Comparison of ENCODE assay signal across 9 cellular contexts in genomic region chr4:76197001-76197743, GRCh38. TPM values are rescaled to one million over a fixed set of nuclear protein-coding genes. Genes with fewer than 3 reads are reported as not detected.
DNase-seq lines count a peak whose midpoint lies in the region; ATAC-seq and TF ChIP-seq lines count a peak whose summit lies in the region.
"Had no signal": no experiment of that assay in that cellular context is flagged by ENCODE, and none has a peak within 500 bp of the region (broad histone marks: within the 10 kb centered on the region; RNA-seq: fewer than 3 reads in every experiment).

No MANE protein-coding gene starts in this region.

- H3K79me2 ChIP-seq in fibroblast of lung (ENCODE audit: control insufficient read depth, insufficient read depth, low read length) = peaks cover 66% of the 10 kb centered on the region
- peaks cover 61% of the 10 kb centered on the region for H3K79me2 ChIP-seq in PC-3 (ENCODE audit: low read length)

- no TSS peak for BruUV-seq in PC-3 (replicated peaks; lab: Mats Ljungman, UMichigan)

- CTCF ChIA-PET in PC-3 (lab: Charles Lee) = no interaction called here

- H3K9ac ChIP-seq in fibroblast of lung (ENCODE audit: insufficient read depth, low read length) (no peak overlapping the region), PC-3 (ENCODE audit: low read length) (no peak overlapping the region)

- H3F3A ChIP-seq in PC-3 (ENCODE audit: low read length, unreplicated experiment) = peaks cover 4% of the 10 kb centered on the region

- intact Hi-C loops in prostate gland (cut with DNase I) (loop anchor here (5.0 kb wide), 1 partner anchor 110 kb away; the partner anchor contains the start of gene STBD1), PC-3 (cut with micrococcal nuclease) (no loop called here)

- H3K4me2 ChIP-seq in fibroblast of lung (ENCODE audit: extremely low read depth, insufficient read depth, low read length) = peak overlapping the region; percentile 59
- no peak overlapping the region for H3K4me2 ChIP-seq in PC-3 (ENCODE audit: low read length)

- POLR2A ChIA-PET in PC-3 (lab: Charles Lee; ENCODE audit: unreplicated experiment) = no interaction called here

- TF ChIP-seq CTCF in C4-2B (conservative IDR thresholded peaks at IDR 0.05) (no peak), Peyer's patch (IDR thresholded peaks at IDR 0.05) (no peak), fibroblast of lung (conservative IDR thresholded peaks at IDR 0.05 in 1 of 2, IDR thresholded peaks at IDR 0.05 in 1 of 2; ENCODE audit: low read depth in 1 of 2, low read length in 2 of 2) (no peak), prostate gland (IDR thresholded peaks at IDR 0.05) (no peak), PC-3 (conservative IDR thresholded peaks at IDR 0.05; ENCODE audit: low read depth, low read length) (no peak)

- H3K27ac ChIP-seq in C4-2B (peak overlapping the region; percentile 87), Peyer's patch (peak overlapping the region in 3 of 4 donors; percentile 64 to 83 (median 65)), fibroblast of lung (ENCODE audit: insufficient read depth, low read length) (peak overlapping the region; percentile 69), prostate gland (peak overlapping the region; percentile 83 to 87), PC-3 (ENCODE audit: low read length) (no peak overlapping the region)

- no peaks in the 10 kb centered on the region for H3K9me3 ChIP-seq in Peyer's patch
- H3K9me3 ChIP-seq in fibroblast of lung (ENCODE audit: control insufficient read depth, insufficient read depth, low read depth, low read length) = no peaks in the 10 kb centered on the region
- H3K9me3 ChIP-seq in prostate gland = no peaks in the 10 kb centered on the region
- H3K9me3 ChIP-seq in PC-3 (ENCODE audit: low read length) = no peaks in the 10 kb centered on the region

- H3K27me3 ChIP-seq in Peyer's patch = no peaks in the 10 kb centered on the region
- H3K27me3 ChIP-seq in fibroblast of lung (ENCODE audit: control insufficient read depth, insufficient read depth, low read length) = no peaks in the 10 kb centered on the region
- H3K27me3 ChIP-seq in prostate gland (replicated peaks; ENCODE audit: insufficient read depth) = no peaks in the 10 kb centered on the region
- H3K27me3 ChIP-seq in PC-3 (ENCODE audit: low read length) = no peaks in the 10 kb centered on the region

- WGBS in prostate gland = 61% methylated on average over 10 of the region's 10 CpGs

- ATAC-seq in HG03432 (IDR thresholded peaks at IDR 0.05; ENCODE audit: unreplicated experiment) (no peak), PC-3 (no peak)

- H2AFZ ChIP-seq in fibroblast of lung (ENCODE audit: low read length) (no peak overlapping the region), PC-3 (ENCODE audit: low read length) (no peak overlapping the region)

- H4K20me1 ChIP-seq in fibroblast of lung (ENCODE audit: control insufficient read depth, extremely low read depth, insufficient read depth, low read length) (no peaks in the 10 kb centered on the region), PC-3 (ENCODE audit: low read length) (no peaks in the 10 kb centered on the region)

- no peak for TF ChIP-seq POLR2A in Peyer's patch (IDR thresholded peaks at IDR 0.05)
- no peak for TF ChIP-seq POLR2A in prostate gland (IDR thresholded peaks at IDR 0.05)

- H3K4me3 ChIP-seq in Peyer's patch (no peak overlapping the region), fibroblast of lung (replicated peaks in 1 of 4; ENCODE audit: control extremely low read depth in 1 of 4, insufficient read depth in 1 of 4, low read depth in 3 of 4, low read length in 4 of 4) (no peak overlapping the region), prostate gland (no peak overlapping the region), PC-3 (ENCODE audit: low read length) (no peak overlapping the region)

- H3K36me3 ChIP-seq in Peyer's patch (peaks cover 0 to 32% (median 0%) of the 10 kb centered on the region in 3 donors), fibroblast of lung (ENCODE audit: control insufficient read depth, insufficient read depth, low read length) (peaks cover 3% of the 10 kb centered on the region), prostate gland (peaks cover 3 to 4% of the 10 kb centered on the region in 2 donors), PC-3 (ENCODE audit: low read depth, low read length) (peaks cover 14% of the 10 kb centered on the region)

- no peaks in the 10 kb centered on the region for H3K9me2 ChIP-seq in PC-3 (replicated peaks; ENCODE audit: low read length)

- H3K4me1 ChIP-seq in Peyer's patch = peaks cover 0 to 88% (median 17%) of the 10 kb centered on the region in 4 donors
- H3K4me1 ChIP-seq in fibroblast of lung (ENCODE audit: control insufficient read depth, extremely low read depth, insufficient read depth, low read length) = peaks cover 49% of the 10 kb centered on the region
- H3K4me1 ChIP-seq in prostate gland (replicated peaks) = peaks cover 53% of the 10 kb centered on the region
- peaks cover 29% of the 10 kb centered on the region for H3K4me1 ChIP-seq in PC-3 (ENCODE audit: insufficient read depth, low read length)

- DNase-seq in Peyer's patch = no peak
- peak in 1 of 2 donors; percentile 76 for DNase-seq in fibroblast of lung (ENCODE audit: low read depth in 2 of 2)
- DNase-seq in prostate gland (ENCODE audit: low spot score) = no peak
- DNase-seq in NCI-H1930 (lab: John Stamatoyannopoulos, UW) = no peak
- DNase-seq in activated CD8-positive, alpha-beta memory T cell treated with anti-CD3 and anti-CD28 coated beads, Interleukin-2, amount 50 U/mL, for 48 hours = no peak
- DNase-seq in PC-3 = no peak

RNA-seq across cellular contexts. Expression of gene SCARB2, which starts 16.5 kb away (rescaled TPM):
- total RNA-seq in Peyer's patch (100 to 1,000 TPM in 3 of 4 donors, 10 to 100 TPM in 1; 40.4 to 225 (median 170) TPM), fibroblast of lung (266 and 365 TPM in 2 replicates), prostate gland (100 to 1,000 TPM; 169 to 392 TPM), PC-3 (2014; rRNA removed) (40.6 and 56.3 TPM in 2 replicates)
- polyA plus RNA-seq in fibroblast of lung = 149 and 195 TPM in 2 replicates
- polyA plus RNA-seq in fibroblast of lung (2012) = 134 and 143 TPM in 2 replicates
- polyA minus RNA-seq in fibroblast of lung (ENCODE audit: low replicate concordance) = 71.7 and 73.2 TPM in 2 replicates

RNA-seq across cellular contexts. Expression of gene NUP54, which starts 49.0 kb away (rescaled TPM):
- total RNA-seq in Peyer's patch (10 to 100 TPM; 15.6 to 32.2 (median 23.9) TPM), fibroblast of lung (55.5 and 70.6 TPM in 2 replicates), prostate gland (10 to 100 TPM; 31.7 to 43.5 TPM), PC-3 (2014; rRNA removed) (26.7 and 29.2 TPM in 2 replicates)
- polyA plus RNA-seq in fibroblast of lung = 48.3 and 49.3 TPM in 2 replicates
- 24.7 and 25.3 TPM in 2 replicates for polyA plus RNA-seq in fibroblast of lung (2012)
- 1.1 and 9.5 TPM in 2 replicates for polyA minus RNA-seq in fibroblast of lung (ENCODE audit: low replicate concordance)

RNA-seq across cellular contexts. Expression of gene FAM47E, which starts 54.3 kb away (rescaled TPM):
- total RNA-seq in Peyer's patch = 10 to 100 TPM in 1 of 4 donors, 1 to 10 TPM in 2, under 1 TPM in 1; 0.83 to 13.9 (median 7.6) TPM
- total RNA-seq in fibroblast of lung = 0.99 and 1.0 TPM in 2 replicates
- 0.03 and 0.12 TPM in 2 replicates for polyA plus RNA-seq in fibroblast of lung
- not detected in 2 replicates for polyA plus RNA-seq in fibroblast of lung (2012)
- polyA minus RNA-seq in fibroblast of lung (ENCODE audit: low replicate concordance) = not detected in 2 replicates
- 10 to 100 TPM; 12.3 to 15.1 TPM for total RNA-seq in prostate gland
- 0.91 and 0.98 TPM in 2 replicates for total RNA-seq in PC-3 (2014; rRNA removed)
- total RNA-seq: activated naive CD4-positive, alpha-beta T cell treated with anti-CD3 and anti-CD28 coated beads, Interleukin-2, amount 50 U/mL, for 72 hours had no signal
